ENCODE assay signal across 8 cellular contexts in the genomic region with DNA sequence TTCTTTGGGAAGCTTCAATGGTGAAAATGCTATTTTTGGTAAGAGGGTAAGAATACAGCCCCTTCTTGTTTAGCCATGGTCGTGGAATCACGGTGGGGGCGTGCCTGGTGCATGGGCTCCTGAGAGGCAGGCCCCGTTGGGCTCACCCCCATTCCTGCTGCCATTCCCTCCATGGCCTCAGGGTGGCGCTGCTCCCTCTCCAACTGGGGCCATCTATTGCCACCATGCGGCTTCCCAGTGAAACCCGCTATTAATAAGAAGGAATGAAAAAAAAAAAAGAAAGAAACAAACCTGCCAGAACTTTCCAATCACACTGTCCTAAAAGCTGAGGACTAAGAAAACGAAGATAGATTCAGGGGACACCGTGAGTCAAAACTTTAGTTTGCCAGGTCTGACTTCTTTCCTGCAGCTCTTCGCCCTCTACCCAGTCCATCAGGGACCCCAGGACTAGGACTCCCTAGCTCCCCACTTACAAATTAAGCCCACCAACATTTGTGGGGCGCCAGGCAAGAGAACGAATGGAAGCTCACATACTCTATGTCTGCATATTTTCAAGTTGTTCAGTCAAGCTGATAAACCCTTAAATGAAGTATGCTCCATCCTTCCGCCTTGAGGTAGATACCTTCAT. TPM values are rescaled to one million over a fixed set of nuclear protein-coding genes. Genes with fewer than 3 reads are reported as not detected.
DNase-seq lines count a peak whose midpoint lies in the region; FAIRE-seq and TF ChIP-seq lines count a peak whose summit lies in the region.

No MANE protein-coding gene starts in this region.

- peak; percentile 54 for DNase-seq in GM18507 (ENCODE audit: extremely low spot score, insufficient read length, low read depth)
- DNase-seq in HuH-7 (ENCODE audit: low spot score), result peak; percentile 77
- DNase-seq in RPMI7951 (ENCODE audit: low read depth), result peak; percentile 75
- peak; percentile 68 for DNase-seq in activated T-helper 1 cell treated with anti-CD3 and anti-CD28 coated beads, Interleukin-12 subunit alpha, Interleukin-12 subunit beta, Interleukin-2, Interleukin-4 antibody, amounts not matched to agents 30 ng/mL and 10 ng/mL and 1 ng/mL, durations not matched to agents 14 hours and 24 hours and 36 hours (ENCODE audit: low spot score)
- peak; percentile 78 for DNase-seq in fibroblast of the aortic adventitia (ENCODE audit: low read depth)
- DNase-seq in nucleus accumbens (lab: John Stamatoyannopoulos, UW), result peak in 50 of 56 donors; percentile 14 to 88 (median 63)
- peak; percentile 90 for DNase-seq in suprapubic skin (ENCODE audit: low spot score in 2 of 2)

- peak; percentile 98 for TF ChIP-seq CTCF in fibroblast of the aortic adventitia (IDR thresholded peaks at IDR 0.05; ENCODE audit: insufficient read depth, low read length)
- peak; percentile 96 to 99 for TF ChIP-seq CTCF in suprapubic skin (IDR thresholded peaks at IDR 0.05)

- no peaks in the 10 kb centered on the region for H3K27me3 ChIP-seq in suprapubic skin

- H3K4me1 ChIP-seq in suprapubic skin, result peaks cover 4% of the 10 kb centered on the region

- no peak for TF ChIP-seq POLR2A in suprapubic skin (IDR thresholded peaks at IDR 0.05)

- H3K27ac ChIP-seq in suprapubic skin, result no peak overlapping the region

- no peak overlapping the region for H3K27ac Mint-ChIP-seq in activated T-helper 1 cell treated with anti-CD3 and anti-CD28 coated beads, Interleukin-12 subunit alpha, Interleukin-12 subunit beta, Interleukin-2, Interleukin-4 antibody, amounts not matched to agents 30 ng/mL and 10 ng/mL and 1 ng/mL, durations not matched to agents 14 hours and 24 hours and 36 hours

- no peaks in the 10 kb centered on the region for H3K36me3 ChIP-seq in suprapubic skin

- no peaks in the 10 kb centered on the region for H3K9me3 ChIP-seq in suprapubic skin

- no peak overlapping the region for H3K4me3 ChIP-seq in fibroblast of the aortic adventitia (ENCODE audit: low read depth, low read length)
- H3K4me3 ChIP-seq in suprapubic skin, result no peak overlapping the region

- 27% methylated on average over 13 of the region's 13 CpGs for WGBS in suprapubic skin

- H3K9me3 Mint-ChIP-seq in activated T-helper 1 cell treated with anti-CD3 and anti-CD28 coated beads, Interleukin-12 subunit alpha, Interleukin-12 subunit beta, Interleukin-2, Interleukin-4 antibody, amounts not matched to agents 30 ng/mL and 10 ng/mL and 1 ng/mL, durations not matched to agents 14 hours and 24 hours and 36 hours, result no peaks in the 10 kb centered on the region

- H3K4me1 Mint-ChIP-seq in activated T-helper 1 cell treated with anti-CD3 and anti-CD28 coated beads, Interleukin-12 subunit alpha, Interleukin-12 subunit beta, Interleukin-2, Interleukin-4 antibody, amounts not matched to agents 30 ng/mL and 10 ng/mL and 1 ng/mL, durations not matched to agents 14 hours and 24 hours and 36 hours (ENCODE audit: low read depth), result peaks cover 11% of the 10 kb centered on the region

- H3K27me3 Mint-ChIP-seq in activated T-helper 1 cell treated with anti-CD3 and anti-CD28 coated beads, Interleukin-12 subunit alpha, Interleukin-12 subunit beta, Interleukin-2, Interleukin-4 antibody, amounts not matched to agents 30 ng/mL and 10 ng/mL and 1 ng/mL, durations not matched to agents 14 hours and 24 hours and 36 hours (ENCODE audit: insufficient read depth), result peaks cover 12% of the 10 kb centered on the region

- intact Hi-C loops in activated T-helper 1 cell treated with anti-CD3 and anti-CD28 coated beads, Interleukin-12 subunit alpha, Interleukin-12 subunit beta, Interleukin-2, Interleukin-4 antibody, amounts not matched to agents 30 ng/mL and 10 ng/mL and 1 ng/mL, durations not matched to agents 14 hours and 24 hours and 36 hours (cut with micrococcal nuclease), result loop anchor here (1.0 to 10.0 kb wide), 4 partner anchors 31 to 277 kb away; a partner anchor contains a TSS

- no peaks in the 10 kb centered on the region for H3K36me3 Mint-ChIP-seq in activated T-helper 1 cell treated with anti-CD3 and anti-CD28 coated beads, Interleukin-12 subunit alpha, Interleukin-12 subunit beta, Interleukin-2, Interleukin-4 antibody, amounts not matched to agents 30 ng/mL and 10 ng/mL and 1 ng/mL, durations not matched to agents 14 hours and 24 hours and 36 hours (ENCODE audit: low read depth)

- no peak overlapping the region for H3K4me3 Mint-ChIP-seq in activated T-helper 1 cell treated with anti-CD3 and anti-CD28 coated beads, Interleukin-12 subunit alpha, Interleukin-12 subunit beta, Interleukin-2, Interleukin-4 antibody, amounts not matched to agents 30 ng/mL and 10 ng/mL and 1 ng/mL, durations not matched to agents 14 hours and 24 hours and 36 hours

- peak; percentile 11 for FAIRE-seq in A204.1 (lab: Jason Lieb, UNC)
- FAIRE-seq in GM18507 (lab: Jason Lieb, UNC), result peak; percentile 70

- no peak for TF ChIP-seq EP300 in suprapubic skin (IDR thresholded peaks at IDR 0.05)

RNA-seq across cellular contexts. Expression of a gene that starts 30.6 kb away (rescaled TPM):
- 237 and 261 TPM in 2 replicates for total RNA-seq in RPMI7951 (2014; rRNA removed; shearing (Covaris generic))
- 66.5 and 66.7 TPM in 2 replicates for total RNA-seq in activated T-helper 1 cell treated with anti-CD3 and anti-CD28 coated beads, Interleukin-12 subunit alpha, Interleukin-12 subunit beta, Interleukin-2, Interleukin-4 antibody, amounts not matched to agents 30 ng/mL and 10 ng/mL and 1 ng/mL, durations not matched to agents 14 hours and 24 hours and 36 hours
- total RNA-seq in fibroblast of the aortic adventitia (ENCODE audit: low replicate concordance) (34.5 and 100 TPM in 2 replicates), suprapubic skin (10 to 100 TPM; 38.0 to 78.0 (median 63.2) TPM)
